In genomic region chr13:102651392-102651791, GRCh38 we compare ENCODE assay signal across 18 cellular contexts. TPM values are rescaled to one million over a fixed set of nuclear protein-coding genes. Genes with fewer than 3 reads are reported as not detected.
DNase-seq lines count a peak whose midpoint lies in the region; ATAC-seq and TF ChIP-seq lines count a peak whose summit lies in the region.
"Had no signal": no experiment of that assay in that cellular context is flagged by ENCODE, and none has a peak within 500 bp of the region (broad histone marks: within the 10 kb centered on the region; RNA-seq: fewer than 3 reads in every experiment).

No MANE protein-coding gene starts in this region.

- CTCF ChIA-PET in activated naive CD4-positive, alpha-beta T cell treated with anti-CD3 and anti-CD28 coated beads for 36 hours (lab: Charles Lee) = interaction anchor here (0.7 to 1.2 kb wide), 4 partner anchors 10 to 61 kb away, joined by 3 to 4 read pairs (median 4); no protein-coding TSS in a partner anchor
- CTCF ChIA-PET in activated naive CD4-positive, alpha-beta T cell treated with anti-CD3 and anti-CD28 coated beads, Interleukin-2, amount 10 ng/mL, durations not matched to agents 7 days and 5 days (lab: Charles Lee) = interaction anchor here (1.3 to 1.5 kb wide), 2 partner anchors 9 to 19 kb away, joined by 3 to 6 read pairs; no protein-coding TSS in a partner anchor

- H3K4me3 Mint-ChIP-seq in activated naive CD4-positive, alpha-beta T cell treated with anti-CD3 and anti-CD28 coated beads for 36 hours = no peak overlapping the region
- no peak overlapping the region for H3K4me3 Mint-ChIP-seq in activated naive CD4-positive, alpha-beta T cell treated with anti-CD3 and anti-CD28 coated beads, Interleukin-2, amount 10 ng/mL, durations not matched to agents 7 days and 5 days
- no peak overlapping the region for H3K4me3 Mint-ChIP-seq in activated T-helper 1 cell treated with anti-CD3 and anti-CD28 coated beads, Interleukin-12 subunit alpha, Interleukin-12 subunit beta, Interleukin-2, Interleukin-4 antibody, amounts not matched to agents 30 ng/mL and 10 ng/mL and 1 ng/mL, durations not matched to agents 14 hours and 24 hours and 36 hours
- H3K4me3 Mint-ChIP-seq: memory B cell; T-helper 1 cell treated with Interleukin-12 subunit alpha and Interleukin-12 subunit beta and Interleukin-4 antibody, amounts not matched to agents 30 μg/mL and 1 μg/mL, for 36 hours had no signal

- H3K27me3 Mint-ChIP-seq in activated naive CD4-positive, alpha-beta T cell treated with anti-CD3 and anti-CD28 coated beads for 36 hours (ENCODE audit: low read depth) = no peaks in the 10 kb centered on the region
- no peaks in the 10 kb centered on the region for H3K27me3 Mint-ChIP-seq in activated naive CD4-positive, alpha-beta T cell treated with anti-CD3 and anti-CD28 coated beads, Interleukin-2, amount 10 ng/mL, durations not matched to agents 7 days and 5 days
- no peaks in the 10 kb centered on the region for H3K27me3 Mint-ChIP-seq in activated T-helper 1 cell treated with anti-CD3 and anti-CD28 coated beads, Interleukin-12 subunit alpha, Interleukin-12 subunit beta, Interleukin-2, Interleukin-4 antibody, amounts not matched to agents 30 ng/mL and 10 ng/mL and 1 ng/mL, durations not matched to agents 14 hours and 24 hours and 36 hours (ENCODE audit: insufficient read depth)
- H3K27me3 Mint-ChIP-seq: memory B cell had no signal

- peaks cover 4% of the 10 kb centered on the region for H3K4me1 Mint-ChIP-seq in activated naive CD4-positive, alpha-beta T cell treated with anti-CD3 and anti-CD28 coated beads for 36 hours (ENCODE audit: low read depth)
- H3K4me1 Mint-ChIP-seq in activated naive CD4-positive, alpha-beta T cell treated with anti-CD3 and anti-CD28 coated beads, Interleukin-2, amount 10 ng/mL, durations not matched to agents 7 days and 5 days = peaks cover 2% of the 10 kb centered on the region
- peaks cover 13% of the 10 kb centered on the region for H3K4me1 Mint-ChIP-seq in activated T-helper 1 cell treated with anti-CD3 and anti-CD28 coated beads, Interleukin-12 subunit alpha, Interleukin-12 subunit beta, Interleukin-2, Interleukin-4 antibody, amounts not matched to agents 30 ng/mL and 10 ng/mL and 1 ng/mL, durations not matched to agents 14 hours and 24 hours and 36 hours (ENCODE audit: low read depth)

- ATAC-seq in mucosa of descending colon = no peak

- DNase-seq in activated naive CD4-positive, alpha-beta T cell treated with anti-CD3 and anti-CD28 coated beads for 36 hours = no peak
- no peak for DNase-seq in activated naive CD4-positive, alpha-beta T cell treated with anti-CD3 and anti-CD28 coated beads, Interleukin-2, amount 10 ng/mL, durations not matched to agents 7 days and 5 days
- no peak for DNase-seq in activated T-helper 1 cell treated with anti-CD3 and anti-CD28 coated beads, Interleukin-12 subunit alpha, Interleukin-12 subunit beta, Interleukin-2, Interleukin-4 antibody, amounts not matched to agents 30 ng/mL and 10 ng/mL and 1 ng/mL, durations not matched to agents 14 hours and 24 hours and 36 hours (ENCODE audit: low spot score)
- DNase-seq in fibroblast of villous mesenchyme (ENCODE audit: low read depth) (peak; percentile 78), vagina (ENCODE audit: extremely low spot score in 2 of 2) (no peak), mucosa of descending colon (no peak), DMS114 treated with DMSO at 0.1 percent for 48 hours (lab: John Stamatoyannopoulos, UW; ENCODE audit: unreplicated experiment) (no peak), brain microvascular endothelial cell (no peak)
- DNase-seq: activated CD4-positive, alpha-beta T cell treated with anti-CD3 and anti-CD28 coated beads, Interleukin-2, amount 50 U/mL, for 1 hour; Calu3; NCI-H2171; ovary; stimulated activated CD4-positive, alpha-beta T cell treated with anti-CD3 and anti-CD28 coated beads, Interleukin-15, amount 100 ng/mL, for 24 hours; transverse colon had no signal

- H3K4me3 ChIP-seq in fibroblast of villous mesenchyme (ENCODE audit: low read depth, low read length) = no peak overlapping the region
- no peak overlapping the region for H3K4me3 ChIP-seq in vagina
- no peak overlapping the region for H3K4me3 ChIP-seq in mucosa of descending colon
- no peak overlapping the region for H3K4me3 ChIP-seq in brain microvascular endothelial cell (ENCODE audit: low read depth, low read length)
- H3K4me3 ChIP-seq: MG63, ovary, transverse colon had no signal

- in situ Hi-C loops in brain microvascular endothelial cell (cut with HindIII; ENCODE audit: low pct_ligation_motif_present, low sequenced_read_pairs) = no loop called here

- no peaks in the 10 kb centered on the region for H3K4me1 ChIP-seq in vagina
- no peaks in the 10 kb centered on the region for H3K4me1 ChIP-seq in mucosa of descending colon (ENCODE audit: low read depth)

- no peak for TF ChIP-seq POLR2A in vagina (IDR thresholded peaks at IDR 0.05)

- H3K9me3 ChIP-seq in vagina (no peaks in the 10 kb centered on the region), mucosa of descending colon (no peaks in the 10 kb centered on the region)
- H3K9me3 ChIP-seq: MG63, ovary, transverse colon had no signal

- intact Hi-C loops in activated naive CD4-positive, alpha-beta T cell treated with anti-CD3 and anti-CD28 coated beads for 36 hours (cut with micrococcal nuclease) = no loop called here
- intact Hi-C loops in activated T-helper 1 cell treated with anti-CD3 and anti-CD28 coated beads, Interleukin-12 subunit alpha, Interleukin-12 subunit beta, Interleukin-2, Interleukin-4 antibody, amounts not matched to agents 30 ng/mL and 10 ng/mL and 1 ng/mL, durations not matched to agents 14 hours and 24 hours and 36 hours (cut with micrococcal nuclease) = loop anchor here (2.0 kb wide), 2 partner anchors 55 to 195 kb away; partner anchors contain the start of genes ERCC5 and TPP2
- intact Hi-C loops in vagina (cut with DNase I) = no loop called here
- intact Hi-C loops in mucosa of descending colon (cut with DNase I, micrococcal nuclease) = no loop called here

- H3K27ac Mint-ChIP-seq in activated naive CD4-positive, alpha-beta T cell treated with anti-CD3 and anti-CD28 coated beads for 36 hours = peak overlapping the region; percentile 47
- no peak overlapping the region for H3K27ac Mint-ChIP-seq in activated naive CD4-positive, alpha-beta T cell treated with anti-CD3 and anti-CD28 coated beads, Interleukin-2, amount 10 ng/mL, durations not matched to agents 7 days and 5 days
- peak overlapping the region; percentile 60 for H3K27ac Mint-ChIP-seq in activated T-helper 1 cell treated with anti-CD3 and anti-CD28 coated beads, Interleukin-12 subunit alpha, Interleukin-12 subunit beta, Interleukin-2, Interleukin-4 antibody, amounts not matched to agents 30 ng/mL and 10 ng/mL and 1 ng/mL, durations not matched to agents 14 hours and 24 hours and 36 hours
- H3K27ac Mint-ChIP-seq: activated T-helper 2 cell treated with anti-CD3 and anti-CD28 coated beads, Interferon-gamma antibody, Interleukin-2, Interleukin-4, amounts not matched to agents 10 μg/mL and 5 μg/mL and 100 μg/mL, durations not matched to agents 14 hours and 24 hours and 36 hours; memory B cell; T-helper 1 cell treated with Interleukin-12 subunit alpha and Interleukin-12 subunit beta and Interleukin-4 antibody, amounts not matched to agents 30 μg/mL and 1 μg/mL, for 36 hours had no signal

- no peaks in the 10 kb centered on the region for H3K27me3 ChIP-seq in vagina
- H3K27me3 ChIP-seq in brain microvascular endothelial cell (replicated peaks) = no peaks in the 10 kb centered on the region
- H3K27me3 ChIP-seq: MG63, ovary, transverse colon had no signal

- H3K9me3 Mint-ChIP-seq in activated naive CD4-positive, alpha-beta T cell treated with anti-CD3 and anti-CD28 coated beads for 36 hours = no peaks in the 10 kb centered on the region
- H3K9me3 Mint-ChIP-seq in activated naive CD4-positive, alpha-beta T cell treated with anti-CD3 and anti-CD28 coated beads, Interleukin-2, amount 10 ng/mL, durations not matched to agents 7 days and 5 days = no peaks in the 10 kb centered on the region
- H3K9me3 Mint-ChIP-seq in activated T-helper 1 cell treated with anti-CD3 and anti-CD28 coated beads, Interleukin-12 subunit alpha, Interleukin-12 subunit beta, Interleukin-2, Interleukin-4 antibody, amounts not matched to agents 30 ng/mL and 10 ng/mL and 1 ng/mL, durations not matched to agents 14 hours and 24 hours and 36 hours = no peaks in the 10 kb centered on the region
- H3K9me3 Mint-ChIP-seq: activated T-helper 2 cell treated with anti-CD3 and anti-CD28 coated beads, Interferon-gamma antibody, Interleukin-2, Interleukin-4, amounts not matched to agents 10 μg/mL and 5 μg/mL and 100 μg/mL, durations not matched to agents 14 hours and 24 hours and 36 hours; memory B cell; T-helper 1 cell treated with Interleukin-12 subunit alpha and Interleukin-12 subunit beta and Interleukin-4 antibody, amounts not matched to agents 30 μg/mL and 1 μg/mL, for 36 hours had no signal

- H3K27ac ChIP-seq in vagina (peak overlapping the region; percentile 25), brain microvascular endothelial cell (no peak overlapping the region)
- H3K27ac ChIP-seq: ovary, transverse colon had no signal

- H3K36me3 ChIP-seq in vagina (peaks cover 0 to 16% of the 10 kb centered on the region in 2 donors), mucosa of descending colon (ENCODE audit: low read depth) (peaks cover 12% of the 10 kb centered on the region), brain microvascular endothelial cell (replicated peaks) (peaks cover 5% of the 10 kb centered on the region)
- H3K36me3 ChIP-seq: ovary had no signal

- H3K36me3 Mint-ChIP-seq in activated naive CD4-positive, alpha-beta T cell treated with anti-CD3 and anti-CD28 coated beads for 36 hours (ENCODE audit: low read depth) = peaks cover 22% of the 10 kb centered on the region
- H3K36me3 Mint-ChIP-seq in activated naive CD4-positive, alpha-beta T cell treated with anti-CD3 and anti-CD28 coated beads, Interleukin-2, amount 10 ng/mL, durations not matched to agents 7 days and 5 days = peaks cover 37% of the 10 kb centered on the region
- peaks cover 28% of the 10 kb centered on the region for H3K36me3 Mint-ChIP-seq in activated T-helper 1 cell treated with anti-CD3 and anti-CD28 coated beads, Interleukin-12 subunit alpha, Interleukin-12 subunit beta, Interleukin-2, Interleukin-4 antibody, amounts not matched to agents 30 ng/mL and 10 ng/mL and 1 ng/mL, durations not matched to agents 14 hours and 24 hours and 36 hours (ENCODE audit: low read depth)

- no peak for TF ChIP-seq CTCF in fibroblast of villous mesenchyme (IDR thresholded peaks at IDR 0.05; ENCODE audit: insufficient read depth, low read depth, low read length)
- TF ChIP-seq CTCF in vagina (IDR thresholded peaks at IDR 0.05) = no peak
- TF ChIP-seq CTCF in mucosa of descending colon (IDR thresholded peaks at IDR 0.05) = no peak
- no peak for TF ChIP-seq CTCF in brain microvascular endothelial cell (IDR thresholded peaks at IDR 0.05; ENCODE audit: low read depth, low read length, missing control alignments)

RNA-seq across cellular contexts. Expression of gene METTL21C, which starts 43.5 kb away (rescaled TPM):
- total RNA-seq in activated naive CD4-positive, alpha-beta T cell treated with anti-CD3 and anti-CD28 coated beads for 36 hours = not detected
- total RNA-seq in activated T-helper 1 cell treated with anti-CD3 and anti-CD28 coated beads, Interleukin-12 subunit alpha, Interleukin-12 subunit beta, Interleukin-2, Interleukin-4 antibody, amounts not matched to agents 30 ng/mL and 10 ng/mL and 1 ng/mL, durations not matched to agents 14 hours and 24 hours and 36 hours = not detected in 2 replicates
- total RNA-seq in fibroblast of villous mesenchyme = not detected in 2 replicates
- total RNA-seq in vagina = not detected
- total RNA-seq in mucosa of descending colon = not detected
- total RNA-seq: activated T-helper 2 cell treated with anti-CD3 and anti-CD28 coated beads, Interferon-gamma antibody, Interleukin-2, Interleukin-4, amounts not matched to agents 10 μg/mL and 5 μg/mL and 100 μg/mL, durations not matched to agents 14 hours and 24 hours and 36 hours; Calu3; ovary; transverse colon had no signal

RNA-seq across cellular contexts. Expression of gene TPP2, which starts 54.6 kb away (rescaled TPM):
- 10 to 100 TPM; 51.9 to 54.7 TPM for total RNA-seq in activated naive CD4-positive, alpha-beta T cell treated with anti-CD3 and anti-CD28 coated beads for 36 hours
- 77.0 and 78.9 TPM in 2 replicates for total RNA-seq in activated T-helper 1 cell treated with anti-CD3 and anti-CD28 coated beads, Interleukin-12 subunit alpha, Interleukin-12 subunit beta, Interleukin-2, Interleukin-4 antibody, amounts not matched to agents 30 ng/mL and 10 ng/mL and 1 ng/mL, durations not matched to agents 14 hours and 24 hours and 36 hours
- total RNA-seq in fibroblast of villous mesenchyme = 43.8 and 60.0 TPM in 2 replicates
- total RNA-seq in vagina = 40.0 TPM
- 10 to 100 TPM; 37.6 to 44.0 (median 38.2) TPM for total RNA-seq in mucosa of descending colon
